Comparison of ENCODE assay signal across 8 cellular contexts in genomic region chr20:3218307-3218988, GRCh38. TPM values are rescaled to one million over a fixed set of nuclear protein-coding genes. Genes with fewer than 3 reads are reported as not detected.
A peak's percentile ranks its signal among the peaks of the same experiment; 100 is the strongest.
DNase-seq lines count a peak whose midpoint lies in the region; ATAC-seq and TF ChIP-seq lines count a peak whose summit lies in the region.

No MANE protein-coding gene starts in this region.

- WGBS in smooth muscle cell (ENCODE audit: low lambda C conversion rate): 34% methylated on average over 30 of the region's 30 CpGs

- ATAC-seq in HG02852 (IDR thresholded peaks at IDR 0.05; ENCODE audit: unreplicated experiment): peak; percentile 67

- no peaks in the 10 kb centered on the region for H3K79me2 ChIP-seq in smooth muscle cell (ENCODE audit: low read depth)

- H3K4me2 ChIP-seq in smooth muscle cell: no peak overlapping the region

- DNase-seq in G401 (ENCODE audit: low spot score) (peak; percentile 47), RPMI8226 (peak; percentile 54), cardiac septum (ENCODE audit: low spot score) (peak; percentile 86), smooth muscle cell (lab: John Stamatoyannopoulos, UW; ENCODE audit: unreplicated experiment) (no peak), NCI-H2107 (lab: John Stamatoyannopoulos, UW) (no peak), amniotic stem cell (lab: John Stamatoyannopoulos, UW) (no peak)
- DNase-seq in activated gamma-delta T cell treated with anti-CD3 and anti-CD28 coated beads, Interleukin-2, amount 50 U/mL, for 16 hours (ENCODE audit: low read depth): peak; percentile 63

- H3F3A ChIP-seq in smooth muscle cell (ENCODE audit: low read depth): no peaks in the 10 kb centered on the region

- H3K4me1 ChIP-seq in smooth muscle cell (ENCODE audit: low read depth): no peaks in the 10 kb centered on the region

- H3K27ac ChIP-seq in smooth muscle cell (ENCODE audit: low read depth): no peak overlapping the region

- in situ Hi-C loops in G401 (cut with HindIII; ENCODE audit: low sequenced_read_pairs): no loop called here

- no peak overlapping the region for H2AFZ ChIP-seq in smooth muscle cell (ENCODE audit: low read depth)

- H3K4me3 ChIP-seq in smooth muscle cell: no peak overlapping the region

- peak; percentile 88 for TF ChIP-seq CTCF in smooth muscle cell (IDR thresholded peaks at IDR 0.05; ENCODE audit: borderline replicate concordance, insufficient read depth, poor library complexity, severe bottlenecking)

- H3K9ac ChIP-seq in smooth muscle cell (ENCODE audit: low read depth): no peak overlapping the region

- H3K36me3 ChIP-seq in smooth muscle cell (ENCODE audit: low read depth): no peaks in the 10 kb centered on the region

- no peaks in the 10 kb centered on the region for H3K9me3 ChIP-seq in smooth muscle cell (replicated peaks; ENCODE audit: low read depth)

- H4K20me1 ChIP-seq in smooth muscle cell (ENCODE audit: low read depth): peaks cover 4% of the 10 kb centered on the region

- H3K27me3 ChIP-seq in smooth muscle cell (ENCODE audit: low read depth): no peaks in the 10 kb centered on the region

- intact Hi-C loops in cardiac septum (cut with DNase I): loop anchor here (2.0 kb wide), 1 partner anchor 98 kb away; no protein-coding TSS in a partner anchor

RNA-seq across cellular contexts. Expression of gene ITPA, which starts 9.2 kb away (rescaled TPM):
- 78.9 and 91.6 TPM in 2 replicates for total RNA-seq in G401 (2014; rRNA removed; shearing (Covaris generic))
- total RNA-seq in cardiac septum (24.1 TPM), smooth muscle cell (18.9 and 20.4 TPM in 2 replicates)
- 51.6 and 55.8 TPM in 2 replicates for polyA plus RNA-seq in smooth muscle cell

RNA-seq across cellular contexts. Expression of gene DDRGK1, which starts 14.0 kb away (rescaled TPM):
- 22.4 and 23.9 TPM in 2 replicates for total RNA-seq in G401 (2014; rRNA removed; shearing (Covaris generic))
- 29.1 TPM for total RNA-seq in cardiac septum
- 20.4 and 55.4 TPM in 2 replicates for total RNA-seq in smooth muscle cell
- 48.0 and 66.6 TPM in 2 replicates for polyA plus RNA-seq in smooth muscle cell

RNA-seq across cellular contexts. Expression of gene SLC4A11, which starts 20.5 kb away (rescaled TPM):
- 0.17 and 1.4 TPM in 2 replicates for total RNA-seq in G401 (2014; rRNA removed; shearing (Covaris generic))
- total RNA-seq in cardiac septum: 0.35 TPM
- total RNA-seq in smooth muscle cell: 0.27 and 0.45 TPM in 2 replicates
- polyA plus RNA-seq in smooth muscle cell: 1.5 and 3.4 TPM in 2 replicates

RNA-seq across cellular contexts. Expression of gene LZTS3, which starts 45.1 kb away (rescaled TPM):
- 10.4 and 15.2 TPM in 2 replicates for total RNA-seq in G401 (2014; rRNA removed; shearing (Covaris generic))
- 6.9 TPM for total RNA-seq in cardiac septum
- 3.6 and 6.9 TPM in 2 replicates for total RNA-seq in smooth muscle cell
- 6.1 and 9.0 TPM in 2 replicates for polyA plus RNA-seq in smooth muscle cell

RNA-seq across cellular contexts. Expression of gene FASTKD5, which starts 58.8 kb away (rescaled TPM):
- 13.0 and 19.4 TPM in 2 replicates for total RNA-seq in G401 (2014; rRNA removed; shearing (Covaris generic))
- total RNA-seq in cardiac septum: 23.2 TPM
- total RNA-seq in smooth muscle cell: 17.2 and 24.2 TPM in 2 replicates
- 11.8 TPM in 2 replicates for polyA plus RNA-seq in smooth muscle cell

Comparison
In these comparisons a context has a peak if more than half of its experiments do, and no peak if none do; other contexts are left out.
1. DNase-seq: peak in G401 (single experiment), RPMI8226 (single experiment), activated gamma-delta T cell treated with anti-CD3 and anti-CD28 coated beads, Interleukin-2, amount 50 U/mL, for 16 hours (single experiment) and cardiac septum (single experiment); none in smooth muscle cell (single experiment), NCI-H2107 (single experiment) and amniotic stem cell (single experiment).